Comparison of ENCODE assay signal across 1 cellular context in genomic region chr17:44503080-44503842, GRCh38.
TF ChIP-seq lines count a peak whose summit lies in the region.

Gene GPATCH8, minus strand, starts transcription at chr17:44503406. Its CDS starts 36 bp downstream, at chr17:44503370.

TF ChIP-seq in K562, 482 proteins besides CTCF, POLR2A, EP300 and RAD21 (continued from another document and continues in another):
- TF ChIP-seq SLC30A9 (CRISPR knock-in tag; IDR thresholded peaks at IDR 0.05): no peak
- TF ChIP-seq NFRKB (IDR thresholded peaks at IDR 0.05; ENCODE audit: low read depth): peak; percentile 96
- TF ChIP-seq SREBF1 (IDR thresholded peaks at IDR 0.05; ENCODE audit: borderline replicate concordance, low read depth, low read length): 0 out of 2 replicates have a peak, but pooled peaks have one; percentile 37
- no peak for TF ChIP-seq ZNF146 (CRISPR knock-in tag; IDR thresholded peaks at IDR 0.05; ENCODE audit: unreplicated experiment)
- no peak for TF ChIP-seq RFX7 (CRISPR knock-in tag; IDR thresholded peaks at IDR 0.05)
- peak; percentile 48; the same call in 1 of the 2 replicates for TF ChIP-seq CTBP1 (IDR thresholded peaks at IDR 0.05; ENCODE audit: borderline replicate concordance)
- no peak for TF ChIP-seq CGGBP1 (CRISPR knock-in tag; IDR thresholded peaks at IDR 0.05)
- TF ChIP-seq, protein P1, sequence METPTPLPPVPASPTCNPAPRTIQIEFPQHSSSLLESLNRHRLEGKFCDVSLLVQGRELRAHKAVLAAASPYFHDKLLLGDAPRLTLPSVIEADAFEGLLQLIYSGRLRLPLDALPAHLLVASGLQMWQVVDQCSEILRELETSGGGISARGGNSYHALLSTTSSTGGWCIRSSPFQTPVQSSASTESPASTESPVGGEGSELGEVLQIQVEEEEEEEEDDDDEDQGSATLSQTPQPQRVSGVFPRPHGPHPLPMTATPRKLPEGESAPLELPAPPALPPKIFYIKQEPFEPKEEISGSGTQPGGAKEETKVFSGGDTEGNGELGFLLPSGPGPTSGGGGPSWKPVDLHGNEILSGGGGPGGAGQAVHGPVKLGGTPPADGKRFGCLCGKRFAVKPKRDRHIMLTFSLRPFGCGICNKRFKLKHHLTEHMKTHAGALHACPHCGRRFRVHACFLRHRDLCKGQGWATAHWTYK (CRISPR knock-in tag; IDR thresholded peaks at IDR 0.05): peak; percentile 83; the same call in 1 of the 2 replicates
- TF ChIP-seq ZNF174 (CRISPR knock-in tag; IDR thresholded peaks at IDR 0.05): no peak
- TF ChIP-seq RUNX1 (IDR thresholded peaks at IDR 0.05; ENCODE audit: low read depth): no peak
- no peak for TF ChIP-seq ZNF280B (CRISPR knock-in tag; IDR thresholded peaks at IDR 0.05)
- TF ChIP-seq ZNF12 (CRISPR knock-in tag; IDR thresholded peaks at IDR 0.05): 0 out of 2 replicates have a peak, but pooled peaks have one; percentile 38
- TF ChIP-seq FOXJ2 (tag; IDR thresholded peaks at IDR 0.05): peak; percentile 49
- TF ChIP-seq LCOR (CRISPR knock-in tag; IDR thresholded peaks at IDR 0.05): peak; percentile 85
- TF ChIP-seq CBX2 (IDR thresholded peaks at IDR 0.05; ENCODE audit: insufficient read depth, low read length, poor library complexity, severe bottlenecking): no peak
- no peak for TF ChIP-seq MYNN (IDR thresholded peaks at IDR 0.05)
- no peak for TF ChIP-seq MYNN (CRISPR knock-in tag; IDR thresholded peaks at IDR 0.05)
- TF ChIP-seq ZNF696 (CRISPR knock-in tag; conservative IDR thresholded peaks at IDR 0.05): no peak
- peak; percentile 40; the same call in 1 of the 2 replicates for TF ChIP-seq FOSL1 (tag; conservative IDR thresholded peaks at IDR 0.05)
- TF ChIP-seq KLF16 (IDR thresholded peaks at IDR 0.05): no peak
- TF ChIP-seq SMAD3 (CRISPR knock-in tag; conservative IDR thresholded peaks at IDR 0.05): peak; percentile 84
- TF ChIP-seq TRIM28 (IDR thresholded peaks at IDR 0.05): no peak
- TF ChIP-seq TEAD1 (CRISPR knock-in tag; IDR thresholded peaks at IDR 0.05): peak in 1 of 2 experiments; percentile 82; a peak in 3 of 4 replicates
- TF ChIP-seq ZNF124 (CRISPR knock-in tag; IDR thresholded peaks at IDR 0.05): no peak
- no peak for TF ChIP-seq SMARCA5 (IDR thresholded peaks at IDR 0.05)
- TF ChIP-seq, protein P2, sequence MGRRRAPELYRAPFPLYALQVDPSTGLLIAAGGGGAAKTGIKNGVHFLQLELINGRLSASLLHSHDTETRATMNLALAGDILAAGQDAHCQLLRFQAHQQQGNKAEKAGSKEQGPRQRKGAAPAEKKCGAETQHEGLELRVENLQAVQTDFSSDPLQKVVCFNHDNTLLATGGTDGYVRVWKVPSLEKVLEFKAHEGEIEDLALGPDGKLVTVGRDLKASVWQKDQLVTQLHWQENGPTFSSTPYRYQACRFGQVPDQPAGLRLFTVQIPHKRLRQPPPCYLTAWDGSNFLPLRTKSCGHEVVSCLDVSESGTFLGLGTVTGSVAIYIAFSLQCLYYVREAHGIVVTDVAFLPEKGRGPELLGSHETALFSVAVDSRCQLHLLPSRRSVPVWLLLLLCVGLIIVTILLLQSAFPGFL (CRISPR knock-in tag; IDR thresholded peaks at IDR 0.05): no peak
- no peak for TF ChIP-seq FOXP4 (CRISPR knock-in tag; IDR thresholded peaks at IDR 0.05; ENCODE audit: borderline replicate concordance)
- TF ChIP-seq GTF2A2 (tag; IDR thresholded peaks at IDR 0.05): no peak
- peak; percentile 91; the same call in 1 of the 2 replicates for TF ChIP-seq KAT7 (CRISPR knock-in tag; IDR thresholded peaks at IDR 0.05; ENCODE audit: borderline replicate concordance)
- no peak for TF ChIP-seq TCF7L2 (IDR thresholded peaks at IDR 0.05; ENCODE audit: low read depth, low read length)
- TF ChIP-seq SMARCB1 (IDR thresholded peaks at IDR 0.05; ENCODE audit: insufficient read length, low read depth): peak; percentile 30
- no peak for TF ChIP-seq PRDM10 (IDR thresholded peaks at IDR 0.05; ENCODE audit: partially characterized antibody)
- peak; percentile 2 for TF ChIP-seq TEAD4 (IDR thresholded peaks at IDR 0.05; ENCODE audit: low read length)
- no peak for TF ChIP-seq TEAD4 (CRISPR knock-in tag; IDR thresholded peaks at IDR 0.05; ENCODE audit: borderline replicate concordance)
- TF ChIP-seq CCNT2 (IDR thresholded peaks at IDR 0.05; ENCODE audit: borderline replicate concordance, extremely low read depth, insufficient read length, low read depth, low read length): peak; percentile 86
- no peak for TF ChIP-seq DLX4 (CRISPR knock-in tag; IDR thresholded peaks at IDR 0.05)
- no peak for TF ChIP-seq CBFA2T2 (conservative IDR thresholded peaks at IDR 0.05)
- TF ChIP-seq PYGO2 (tag; IDR thresholded peaks at IDR 0.05): no peak
- no peak for TF ChIP-seq SRSF7 (optimal IDR thresholded peaks at IDR 0.05; ENCODE audit: low read depth, low read length)
- no peak for TF ChIP-seq ARHGAP35 (IDR thresholded peaks at IDR 0.05; ENCODE audit: partially characterized antibody)
- no peak for TF ChIP-seq PRPF4 (IDR thresholded peaks at IDR 0.05; ENCODE audit: insufficient read depth, low read depth, low read length, poor library complexity, severe bottlenecking)
- TF ChIP-seq ADNP (tag; IDR thresholded peaks at IDR 0.05): no peak
- no peak for TF ChIP-seq NONO (IDR thresholded peaks at IDR 0.05; ENCODE audit: low read depth in 2 of 2, low read length in 1 of 2)
- TF ChIP-seq, protein P3, sequence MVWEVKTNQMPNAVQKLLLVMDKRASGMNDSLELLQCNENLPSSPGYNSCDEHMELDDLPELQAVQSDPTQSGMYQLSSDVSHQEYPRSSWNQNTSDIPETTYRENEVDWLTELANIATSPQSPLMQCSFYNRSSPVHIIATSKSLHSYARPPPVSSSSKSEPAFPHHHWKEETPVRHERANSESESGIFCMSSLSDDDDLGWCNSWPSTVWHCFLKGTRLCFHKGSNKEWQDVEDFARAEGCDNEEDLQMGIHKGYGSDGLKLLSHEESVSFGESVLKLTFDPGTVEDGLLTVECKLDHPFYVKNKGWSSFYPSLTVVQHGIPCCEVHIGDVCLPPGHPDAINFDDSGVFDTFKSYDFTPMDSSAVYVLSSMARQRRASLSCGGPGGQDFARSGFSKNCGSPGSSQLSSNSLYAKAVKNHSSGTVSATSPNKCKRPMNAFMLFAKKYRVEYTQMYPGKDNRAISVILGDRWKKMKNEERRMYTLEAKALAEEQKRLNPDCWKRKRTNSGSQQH (CRISPR knock-in tag; IDR thresholded peaks at IDR 0.05): no peak
- TF ChIP-seq MTA2 (IDR thresholded peaks at IDR 0.05; ENCODE audit: low read depth): peak; percentile 75
- no peak for TF ChIP-seq KLF10 (CRISPR knock-in tag; IDR thresholded peaks at IDR 0.05)
- TF ChIP-seq RBM25 (IDR thresholded peaks at IDR 0.05; ENCODE audit: low read depth, low read length, severe bottlenecking): no peak
- no peak for TF ChIP-seq RBM14 (IDR thresholded peaks at IDR 0.05; ENCODE audit: borderline replicate concordance, insufficient read depth, low read depth, low read length)
- no peak for TF ChIP-seq ZNF398 (CRISPR knock-in tag; IDR thresholded peaks at IDR 0.05)
- no peak for TF ChIP-seq PTTG1 (tag; IDR thresholded peaks at IDR 0.05; ENCODE audit: low read depth)
- no peak for TF ChIP-seq DNMT1 (IDR thresholded peaks at IDR 0.05)
- TF ChIP-seq ZNF511 (CRISPR knock-in tag; IDR thresholded peaks at IDR 0.05): peak; percentile 34; the same call in 1 of the 2 replicates
